Comparison of ENCODE assay signal across 19 cellular contexts in genomic region chr9:86324901-86325300, GRCh38.
"Had no signal": no experiment of that assay in that cellular context is flagged by ENCODE, and none has a peak within 500 bp of the region (broad histone marks: within the 10 kb centered on the region; RNA-seq: fewer than 3 reads in every experiment).

No MANE protein-coding gene starts in this region.

- DNase-seq: activated CD4-positive, alpha-beta memory T cell treated with anti-CD3 and anti-CD28 coated beads for 36 hours; activated CD4-positive, alpha-beta T cell treated with anti-CD3 and anti-CD28 coated beads for 4 hours; activated naive CD4-positive, alpha-beta T cell; activated naive CD8-positive, alpha-beta T cell treated with anti-CD3 and anti-CD28 coated beads for 36 hours; brain microvascular endothelial cell; central memory CD4-positive, alpha-beta T cell; kidney glomerular epithelial cell; naive thymus-derived CD4-positive, alpha-beta T cell; right cardiac atrium; stimulated activated CD4-positive, alpha-beta T cell treated with anti-CD3 and anti-CD28 coated beads, Interleukin-2, amount 100 ng/mL, for 24 hours; stimulated activated naive CD8-positive, alpha-beta T cell treated with anti-CD3 and anti-CD28 coated beads, Interleukin-15, amount 100 ng/mL, for 72 hours; trophoblast cell had no signal

- H3K4me3 Mint-ChIP-seq: activated CD4-positive, alpha-beta memory T cell treated with anti-CD3 and anti-CD28 coated beads for 36 hours; activated naive CD8-positive, alpha-beta T cell treated with anti-CD3 and anti-CD28 coated beads for 36 hours; activated T-helper 17 cell treated with anti-CD3 and anti-CD28 coated beads, Interleukin-2, amount 50 U/mL, for 72 hours; naive thymus-derived CD4-positive, alpha-beta T cell; neural progenitor cell; stimulated activated naive CD8-positive, alpha-beta T cell treated with anti-CD3 and anti-CD28 coated beads, Interleukin-15, amount 100 ng/mL, for 72 hours; WTC11 had no signal

- H3K4me3 ChIP-seq: coronary artery, neural progenitor cell, prostate gland, vagina had no signal

- H3K9me3 Mint-ChIP-seq: activated CD4-positive, alpha-beta memory T cell treated with anti-CD3 and anti-CD28 coated beads for 36 hours; activated naive CD8-positive, alpha-beta T cell treated with anti-CD3 and anti-CD28 coated beads for 36 hours; activated T-helper 17 cell treated with anti-CD3 and anti-CD28 coated beads, Interleukin-2, amount 50 U/mL, for 72 hours; naive thymus-derived CD4-positive, alpha-beta T cell; neural progenitor cell; stimulated activated naive CD8-positive, alpha-beta T cell treated with anti-CD3 and anti-CD28 coated beads, Interleukin-15, amount 100 ng/mL, for 72 hours; WTC11 had no signal

- H3K27ac Mint-ChIP-seq: activated CD4-positive, alpha-beta memory T cell treated with anti-CD3 and anti-CD28 coated beads for 36 hours; activated naive CD8-positive, alpha-beta T cell treated with anti-CD3 and anti-CD28 coated beads for 36 hours; activated T-helper 17 cell treated with anti-CD3 and anti-CD28 coated beads, Interleukin-2, amount 50 U/mL, for 72 hours; neural progenitor cell; WTC11 had no signal

- ATAC-seq: activated T-helper 17 cell treated with anti-CD3 and anti-CD28 coated beads, Interleukin-2, amount 50 U/mL, for 72 hours; esophagus mucosa; naive thymus-derived CD4-positive, alpha-beta T cell; right cardiac atrium; stimulated activated naive CD8-positive, alpha-beta T cell treated with anti-CD3 and anti-CD28 coated beads, Interleukin-15, amount 100 ng/mL, for 72 hours had no signal

- H3K27me3 Mint-ChIP-seq: activated CD4-positive, alpha-beta memory T cell treated with anti-CD3 and anti-CD28 coated beads for 36 hours; activated naive CD8-positive, alpha-beta T cell treated with anti-CD3 and anti-CD28 coated beads for 36 hours; activated T-helper 17 cell treated with anti-CD3 and anti-CD28 coated beads, Interleukin-2, amount 50 U/mL, for 72 hours; naive thymus-derived CD4-positive, alpha-beta T cell; stimulated activated naive CD8-positive, alpha-beta T cell treated with anti-CD3 and anti-CD28 coated beads, Interleukin-15, amount 100 ng/mL, for 72 hours had no signal
